Comparison of ENCODE assay signal across 15 cellular contexts in genomic region chr5:155148694-155149093, GRCh38.
A peak's percentile ranks its signal among the peaks of the same experiment; 100 is the strongest.
DNase-seq lines count a peak whose midpoint lies in the region; ATAC-seq lines count a peak whose summit lies in the region.
"Had no signal": no experiment of that assay in that cellular context is flagged by ENCODE, and none has a peak within 500 bp of the region (broad histone marks: within the 10 kb centered on the region; RNA-seq: fewer than 3 reads in every experiment).

No MANE protein-coding gene starts in this region.

- peak; percentile 82 for ATAC-seq in Right ventricle myocardium superior (ENCODE audit: poor library complexity)
- no peak for ATAC-seq in left cardiac atrium
- peak; percentile 47 for ATAC-seq in GM21786 (IDR thresholded peaks at IDR 0.05; ENCODE audit: unreplicated experiment)
- no peak for ATAC-seq in HG03108 (IDR thresholded peaks at IDR 0.05; ENCODE audit: unreplicated experiment)
- ATAC-seq: HepG2 had no signal

- intact Hi-C loops in Right ventricle myocardium superior (cut with DNase I) (loop anchor here (10.0 kb wide), 1 partner anchor 576 kb away; no protein-coding TSS in a partner anchor), left cardiac atrium (cut with DNase I) (no loop called here)

- no peak for DNase-seq in Right ventricle myocardium superior
- DNase-seq in left cardiac atrium = no peak
- peak; percentile 30 for DNase-seq in NCI-H69 (lab: John Stamatoyannopoulos, UW)
- no peak for DNase-seq in ACHN
- DNase-seq in NCI-H128 (lab: John Stamatoyannopoulos, UW; ENCODE audit: unreplicated experiment) = no peak
- DNase-seq in islet precursor cell = no peak
- DNase-seq: 8988T, DMS 273 treated with DMSO at 0.1 percent for 48 hours, NCI-H1105 treated with DMSO at 0.1 percent for 48 hours, NCI-H2081, NCI-H510A treated with DMSO at 0.1 percent for 48 hours, SJCRH30 had no signal

- in situ Hi-C loops in ACHN (cut with HindIII; ENCODE audit: low pct_ligation_motif_present, low pct_unique_long_range_greater_than_20kb, low sequenced_read_pairs) = no loop called here

Comparison
In these comparisons a context has a peak if more than half of its experiments do, and no peak if none do; other contexts are left out.
1. ATAC-seq: peak in Right ventricle myocardium superior (single experiment) and GM21786 (single experiment); none in left cardiac atrium (0 of 2) and HG03108 (single experiment).